Comparison of ENCODE assay signal across 1 cellular context in genomic region chr14:40682131-40682913, GRCh38.
TF ChIP-seq lines count a peak whose summit lies in the region.

No MANE protein-coding gene starts in this region.

TF ChIP-seq in H1, 55 proteins besides CTCF, POLR2A, EP300 and RAD21:
- TF ChIP-seq SP1 (IDR thresholded peaks at IDR 0.05; ENCODE audit: low read depth, low read length) = no peak
- no peak for TF ChIP-seq CEBPB (IDR thresholded peaks at IDR 0.05; ENCODE audit: low read depth, low read length)
- no peak for TF ChIP-seq SP4 (IDR thresholded peaks at IDR 0.05; ENCODE audit: low read length)
- no peak for TF ChIP-seq SRF (IDR thresholded peaks at IDR 0.05; ENCODE audit: low read depth, low read length)
- TF ChIP-seq JUND (IDR thresholded peaks at IDR 0.05; ENCODE audit: low read length) = no peak
- TF ChIP-seq CHD1 (IDR thresholded peaks at IDR 0.05; ENCODE audit: low read depth, low read length) = no peak
- no peak for TF ChIP-seq PHF8 (conservative IDR thresholded peaks at IDR 0.05; ENCODE audit: low read depth, low read length)
- TF ChIP-seq JUN (IDR thresholded peaks at IDR 0.05; ENCODE audit: low read depth, low read length) = no peak
- TF ChIP-seq KDM4A (IDR thresholded peaks at IDR 0.05; ENCODE audit: low read depth, low read length, severe bottlenecking) = no peak
- TF ChIP-seq SUZ12 (IDR thresholded peaks at IDR 0.05; ENCODE audit: low read length) = no peak
- TF ChIP-seq RFX5 (IDR thresholded peaks at IDR 0.05; ENCODE audit: borderline replicate concordance, low read depth, low read length) = no peak
- TF ChIP-seq CHD2 (IDR thresholded peaks at IDR 0.05; ENCODE audit: low read length) = no peak
- TF ChIP-seq CHD7 (IDR thresholded peaks at IDR 0.05; ENCODE audit: insufficient replicate concordance, low read length) = no peak
- TF ChIP-seq ASH2L (IDR thresholded peaks at IDR 0.05; ENCODE audit: low read length) = no peak
- no peak for TF ChIP-seq EZH2 (IDR thresholded peaks at IDR 0.05; ENCODE audit: low read depth, low read length, severe bottlenecking)
- no peak for TF ChIP-seq HDAC6 (IDR thresholded peaks at IDR 0.05; ENCODE audit: low read depth, low read length)
- no peak for TF ChIP-seq E2F6 (IDR thresholded peaks at IDR 0.05)
- no peak for TF ChIP-seq BCL11A (IDR thresholded peaks at IDR 0.05; ENCODE audit: low read depth in 2 of 2, low read length in 2 of 2)
- no peak for TF ChIP-seq RBBP5 (IDR thresholded peaks at IDR 0.05; ENCODE audit: borderline replicate concordance, low read depth, low read length)
- TF ChIP-seq FOSL1 (IDR thresholded peaks at IDR 0.05; ENCODE audit: insufficient read depth, low read depth, low read length) = no peak
